Comparison of ENCODE assay signal across 8 cellular contexts in genomic region chr2:98569197-98569793, GRCh38. TPM values are rescaled to one million over a fixed set of nuclear protein-coding genes. Genes with fewer than 3 reads are reported as not detected.
DNase-seq lines count a peak whose midpoint lies in the region; ATAC-seq, FAIRE-seq and TF ChIP-seq lines count a peak whose summit lies in the region.

No MANE protein-coding gene starts in this region.

- intact Hi-C loops in Panc1 (cut with micrococcal nuclease; ENCODE audit: unreplicated experiment) (no loop called here), spleen (cut with DNase I; ENCODE audit: low total_unique reads) (no loop called here)

- TF ChIP-seq POLR2A in A549 (IDR thresholded peaks at IDR 0.05; ENCODE audit: low read length) (no peak), spleen (IDR thresholded peaks at IDR 0.05) (no peak)

- no peak for TF ChIP-seq EP300 in A549 (IDR thresholded peaks at IDR 0.05)

- no peaks in the 10 kb centered on the region for H3K9me3 ChIP-seq in A549
- no peaks in the 10 kb centered on the region for H3K9me3 ChIP-seq in Panc1 (ENCODE audit: control insufficient read depth, insufficient read depth, low read depth, low read length)
- H3K9me3 ChIP-seq in cardiac muscle cell (ENCODE audit: low read depth), result no peaks in the 10 kb centered on the region
- no peaks in the 10 kb centered on the region for H3K9me3 ChIP-seq in spleen

- peak; percentile 37 to 42; a peak in 3 of 5 replicates for TF ChIP-seq RAD21 in A549 (conservative IDR thresholded peaks at IDR 0.05 in 1 of 2, IDR thresholded peaks at IDR 0.05 in 1 of 2)

- no peak for FAIRE-seq in A549 (lab: Jason Lieb, UNC)

- H3K4me3 ChIP-seq in A549 (no peak overlapping the region), Panc1 (ENCODE audit: low read depth in 2 of 2, low read length in 2 of 2) (no peak overlapping the region), cardiac muscle cell (no peak overlapping the region), spleen (no peak overlapping the region)

- BruUV-seq in Panc1 (replicated peaks; lab: Mats Ljungman, UMichigan), result no TSS peak

- H3K27me3 ChIP-seq in Panc1 (ENCODE audit: control insufficient read depth, insufficient read depth, low read length) (no peaks in the 10 kb centered on the region), cardiac muscle cell (no peaks in the 10 kb centered on the region), spleen (replicated peaks in 1 of 7) (no peaks in the 10 kb centered on the region)

- H3K4me1 ChIP-seq in A549 (no peaks in the 10 kb centered on the region), Panc1 (ENCODE audit: control insufficient read depth, insufficient read depth, low read length) (no peaks in the 10 kb centered on the region), cardiac muscle cell (ENCODE audit: low read depth) (no peaks in the 10 kb centered on the region), spleen (peaks cover 0 to 7% (median 0%) of the 10 kb centered on the region in 6 donors)

- CTCF ChIA-PET in A549 (lab: Yijun Ruan, JAX) (interaction anchor here (0.7 to 5.1 kb wide), 16 partner anchors 9 to 252 kb away, joined by 3 to 20 read pairs (median 4); partner anchors contain the start of gene COA5), Panc1 (lab: Charles Lee) (interaction anchor here (0.5 to 1.4 kb wide), 3 partner anchors 16 to 46 kb away, joined by 3 to 4 read pairs (median 4); no protein-coding TSS in a partner anchor)

- no peak overlapping the region for H3K27ac ChIP-seq in A549
- no peak overlapping the region for H3K27ac ChIP-seq in Panc1 (ENCODE audit: low read length)
- no peak overlapping the region for H3K27ac ChIP-seq in cardiac muscle cell
- no peak overlapping the region for H3K27ac ChIP-seq in spleen

- in situ Hi-C loops in GM13976 (cut with MboI; ENCODE audit: low sequenced_read_pairs, unreplicated experiment), result no loop called here
- in situ Hi-C loops in Panc1 (cut with HindIII; ENCODE audit: low pct_unique_long_range_greater_than_20kb, low sequenced_read_pairs), result no loop called here

- H3K4me2 ChIP-seq in A549, result no peak overlapping the region

- DNase-seq in A549 (ENCODE audit: low read depth in 1 of 2, low spot score in 1 of 2) (peak; percentile 22 to 51), GM13976 (ENCODE audit: low spot score) (peak; percentile 87), Panc1 (ENCODE audit: low read depth, low spot score) (no peak), cardiac muscle cell (ENCODE audit: low read depth in 1 of 2, low spot score in 1 of 2) (peak; percentile 24 to 40), spleen (peak; percentile 90), H4 (ENCODE audit: low spot score) (no peak)
- peak; percentile 59 for DNase-seq in activated T-helper 9 cell treated with anti-CD3 and anti-CD28 coated beads, Interleukin-2, amount 50 U/mL, for 16 hours (ENCODE audit: low read depth)

- peak; percentile 71 for TF ChIP-seq CTCF in A549 (IDR thresholded peaks at IDR 0.05)
- TF ChIP-seq CTCF in GM13976 (IDR thresholded peaks at IDR 0.05; ENCODE audit: borderline replicate concordance, control extremely low read depth, extremely low read depth, insufficient read depth, missing control alignments), result peak; percentile 59
- TF ChIP-seq CTCF in Panc1 (IDR thresholded peaks at IDR 0.05), result peak; percentile 95
- peak; percentile 85 for TF ChIP-seq CTCF in cardiac muscle cell (IDR thresholded peaks at IDR 0.05; ENCODE audit: low read depth, low read length)
- TF ChIP-seq CTCF in spleen (IDR thresholded peaks at IDR 0.05 in 8 of 11, conservative IDR thresholded peaks at IDR 0.05 in 3 of 11), result peak; percentile 45 to 92 (median 78)

- POLR2A ChIA-PET in A549 (lab: Yijun Ruan, JAX), result no interaction called here
- POLR2A ChIA-PET in Panc1 (lab: Charles Lee), result no interaction called here

- WGBS in A549 (ENCODE audit: missing lambda C conversion rate), result 68% methylated on average over 18 of the region's 19 CpGs
- 68 to 71% (median 70%) methylated on average over 17 to 19 of the region's 19 CpGs for WGBS in spleen, 5 donors

- no peaks in the 10 kb centered on the region for H3K36me3 ChIP-seq in Panc1 (ENCODE audit: control insufficient read depth, insufficient read depth, low read length)
- no peaks in the 10 kb centered on the region for H3K36me3 ChIP-seq in cardiac muscle cell
- peaks cover 0 to 100% (median 93%) of the 10 kb centered on the region in 6 donors for H3K36me3 ChIP-seq in spleen

- ATAC-seq in A549 (peak; percentile 71 to 93; a peak in 4 of 6 replicates), Panc1 (peak; percentile 83), HG03469 (IDR thresholded peaks at IDR 0.05; ENCODE audit: unreplicated experiment) (no peak)

TF ChIP-seq in A549, 52 proteins besides CTCF, POLR2A, EP300 and RAD21:
- no peak for TF ChIP-seq HES2 (IDR thresholded peaks at IDR 0.05)
- peak; percentile 42; the same call in 2 of the 3 replicates for TF ChIP-seq SMC3 (IDR thresholded peaks at IDR 0.05)

RNA-seq across cellular contexts. Expression of gene COA5, which starts 39.0 kb away (rescaled TPM):
- polyA plus RNA-seq in A549 (2011; rRNA removed), result 30.1 and 43.3 TPM in 2 replicates
- 20.7 and 25.1 TPM in 2 replicates for polyA plus RNA-seq in A549 (2012; cell fraction: cytosol; rRNA removed)
- 7.8 and 13.3 TPM in 2 replicates for polyA plus RNA-seq in A549 (2012; cell fraction: nucleus; rRNA removed)
- polyA plus RNA-seq in A549 (2017; fragmentation: RNase III; extraction: RNeasy Plus Mini Kit Qiagen cat#74134 plus additional on column Dnase treatment), result 32.7 to 42.4 TPM (median 32.8 TPM) in 3 replicates
- polyA minus RNA-seq in A549 (2011; rRNA and poly(A)+ RNA removed), result 3.1 and 4.2 TPM in 2 replicates
- total RNA-seq in Panc1 (2021; ENCODE audit: unreplicated experiment), result 20.6 TPM
- 17.4 TPM for polyA plus RNA-seq in Panc1 (2012; ENCODE audit: insufficient read length)
- total RNA-seq in cardiac muscle cell, result 64.0 and 78.5 TPM in 2 replicates
- polyA plus RNA-seq in cardiac muscle cell, result 85.4 and 88.8 TPM in 2 replicates
- total RNA-seq in spleen, result 10 to 100 TPM; 24.4 to 46.7 (median 33.8) TPM
- polyA plus RNA-seq in spleen, result 10 to 100 TPM; 48.9 to 69.7 (median 54.9) TPM
- 28.0 and 29.8 TPM in 2 replicates for total RNA-seq in H4 (2014; rRNA removed; shearing (Covaris generic))

RNA-seq across cellular contexts. Expression of gene UNC50, which starts 39.1 kb away (rescaled TPM):
- 74.4 and 90.6 TPM in 2 replicates for polyA plus RNA-seq in A549 (2011; rRNA removed)
- 36.6 and 42.9 TPM in 2 replicates for polyA plus RNA-seq in A549 (2012; cell fraction: cytosol; rRNA removed)
- polyA plus RNA-seq in A549 (2012; cell fraction: nucleus; rRNA removed), result 13.8 and 25.4 TPM in 2 replicates
- 49.3 to 57.5 TPM (median 57.0 TPM) in 3 replicates for polyA plus RNA-seq in A549 (2017; fragmentation: RNase III; extraction: RNeasy Plus Mini Kit Qiagen cat#74134 plus additional on column Dnase treatment)
- polyA minus RNA-seq in A549 (2011; rRNA and poly(A)+ RNA removed), result 13.9 and 14.7 TPM in 2 replicates
- total RNA-seq in Panc1 (2021; ENCODE audit: unreplicated experiment), result 43.6 TPM
- 38.7 TPM for polyA plus RNA-seq in Panc1 (2012; ENCODE audit: insufficient read length)
- total RNA-seq in cardiac muscle cell, result 35.0 and 37.9 TPM in 2 replicates
- 53.7 and 60.8 TPM in 2 replicates for polyA plus RNA-seq in cardiac muscle cell
- 10 to 100 TPM; 32.1 to 56.5 (median 43.9) TPM for total RNA-seq in spleen
- polyA plus RNA-seq in spleen, result 10 to 100 TPM; 36.1 to 52.1 (median 38.9) TPM
- total RNA-seq in H4 (2014; rRNA removed; shearing (Covaris generic)), result 68.5 and 78.7 TPM in 2 replicates

Comparison
In these comparisons a context has a peak if more than half of its experiments do, and no peak if none do; other contexts are left out.
1. DNase-seq: peak in A549 (2 of 2), GM13976 (single experiment), activated T-helper 9 cell treated with anti-CD3 and anti-CD28 coated beads, Interleukin-2, amount 50 U/mL, for 16 hours (single experiment), cardiac muscle cell (2 of 2) and spleen (single experiment); none in Panc1 (single experiment) and H4 (single experiment).
2. Peak in every context shown above with its lines, with median percentiles within 50 percentile points of each other: CTCF ChIP-seq.